Comparison of ENCODE assay signal across 8 cellular contexts in genomic region chr11:62705401-62705800, GRCh38. TPM values are rescaled to one million over a fixed set of nuclear protein-coding genes. Genes with fewer than 3 reads are reported as not detected.
DNase-seq lines count a peak whose midpoint lies in the region; ATAC-seq and TF ChIP-seq lines count a peak whose summit lies in the region.

No MANE protein-coding gene starts in this region.

- no peaks in the 10 kb centered on the region for H4K20me1 ChIP-seq in BLaER1 treated with 17β-estradiol and CSF1 and Interleukin-3, amounts not matched to agents 10 nM and 100 nM
- H4K20me1 ChIP-seq in KMS-11 (ENCODE audit: insufficient read depth): no peaks in the 10 kb centered on the region

- H3K36me3 ChIP-seq in BLaER1 treated with 17β-estradiol and CSF1 and Interleukin-3, amounts not matched to agents 10 nM and 100 nM: peaks cover 19 to 62% (median 35%) of the 10 kb centered on the region in 11 experiments
- H3K36me3 ChIP-seq in KMS-11 (ENCODE audit: insufficient read depth) (no peaks in the 10 kb centered on the region), ascending aorta (peaks cover 3 to 4% of the 10 kb centered on the region in 2 donors), transverse colon (no peaks in the 10 kb centered on the region)

- TF ChIP-seq EP300 in transverse colon (IDR thresholded peaks at IDR 0.05; ENCODE audit: low read depth): no peak

- peak; percentile 12 for ATAC-seq in left colon
- no peak for ATAC-seq in HG02763 (IDR thresholded peaks at IDR 0.05; ENCODE audit: unreplicated experiment)
- no peak for ATAC-seq in GM18498 (IDR thresholded peaks at IDR 0.05; ENCODE audit: unreplicated experiment)

- peak overlapping the region; percentile 31 to 85 (median 73); a peak in 21 of 22 replicates for H3K27ac ChIP-seq in BLaER1 treated with 17β-estradiol and CSF1 and Interleukin-3, amounts not matched to agents 10 nM and 100 nM
- peak overlapping the region; percentile 82 for H3K27ac ChIP-seq in KMS-11
- peak overlapping the region; percentile 61 to 86 for H3K27ac ChIP-seq in ascending aorta
- H3K27ac ChIP-seq in transverse colon: peak overlapping the region; percentile 85 to 92 (median 90)

- peak overlapping the region; percentile 64 to 82 (median 70) for H3K4me3 ChIP-seq in BLaER1 treated with 17β-estradiol and CSF1 and Interleukin-3, amounts not matched to agents 10 nM and 100 nM
- H3K4me3 ChIP-seq in KMS-11 (IDR thresholded peaks at IDR 0.05; ENCODE audit: insufficient read depth, low read depth, low read length) (no peak overlapping the region), ascending aorta (peak overlapping the region; percentile 75 to 76), transverse colon (peak overlapping the region; percentile 37 to 70 (median 64))

- DNase-seq in ascending aorta (ENCODE audit: low spot score in 2 of 2) (no peak), left colon (peak in 1 of 2 donors; percentile 34), transverse colon (no peak), SIG-M5 treated with dmso at 0.1 percent for 504 hours (lab: John Stamatoyannopoulos, UW; ENCODE audit: unreplicated experiment) (no peak)

- intact Hi-C loops in ascending aorta (cut with DNase I): loop anchor here (5.0 kb wide), 1 partner anchor 127 kb away; the partner anchor contains the start of genes STX5 and TEX54
- intact Hi-C loops in left colon (cut with DNase I, micrococcal nuclease): no loop called here
- intact Hi-C loops in transverse colon (cut with DNase I; ENCODE audit: low total_unique reads): no loop called here

- H3K4me2 ChIP-seq in BLaER1 treated with 17β-estradiol and CSF1 and Interleukin-3, amounts not matched to agents 10 nM and 100 nM: peak overlapping the region; percentile 88 to 100 (median 96)
- peak overlapping the region; percentile 66 for H3K4me2 ChIP-seq in KMS-11

- H3K4me1 ChIP-seq in BLaER1 treated with 17β-estradiol and CSF1 and Interleukin-3, amounts not matched to agents 10 nM and 100 nM: peaks cover 47 to 78% (median 48%) of the 10 kb centered on the region in 10 experiments
- H3K4me1 ChIP-seq in KMS-11 (ENCODE audit: low read depth, poor library complexity, severe bottlenecking): peaks cover 35% of the 10 kb centered on the region
- H3K4me1 ChIP-seq in ascending aorta: peaks cover 8 to 21% of the 10 kb centered on the region in 2 donors
- peaks cover 28 to 40% (median 34%) of the 10 kb centered on the region in 4 donors for H3K4me1 ChIP-seq in transverse colon

- 48% methylated on average over 7 of the region's 7 CpGs; no CpG with 5 or more reads in 1 of the 2 donors for WGBS in transverse colon (ENCODE audit: low coverage in 1 of 2), 2 donors

- H2AFZ ChIP-seq in KMS-11 (ENCODE audit: low read depth): peak overlapping the region; percentile 75; the same call in 1 of the 2 replicates

- H3K27me3 ChIP-seq in BLaER1 treated with 17β-estradiol and CSF1 and Interleukin-3, amounts not matched to agents 10 nM and 100 nM: no peaks in the 10 kb centered on the region
- H3K27me3 ChIP-seq in KMS-11 (ENCODE audit: insufficient read depth, low read depth): no peaks in the 10 kb centered on the region
- H3K27me3 ChIP-seq in ascending aorta: no peaks in the 10 kb centered on the region
- H3K27me3 ChIP-seq in transverse colon: no peaks in the 10 kb centered on the region

- in situ Hi-C loops in transverse colon (cut with MboI; ENCODE audit: low pct_ligation_motif_present in 1 of 4, low pct_unique_long_range_greater_than_20kb in 1 of 4, low sequenced_read_pairs in 3 of 4): no loop called here

- no peak for TF ChIP-seq CTCF in KMS-11 (conservative IDR thresholded peaks at IDR 0.05; ENCODE audit: low read depth, low read length)
- no peak for TF ChIP-seq CTCF in ascending aorta (IDR thresholded peaks at IDR 0.05)
- TF ChIP-seq CTCF in transverse colon (IDR thresholded peaks at IDR 0.05): peak in 2 of 5 experiments; percentile 24 to 33

- no peaks in the 10 kb centered on the region; the same call in 1 of the 2 replicates for H3K79me2 ChIP-seq in KMS-11 (ENCODE audit: insufficient read depth, low read depth)

- no peaks in the 10 kb centered on the region for H3K9me3 ChIP-seq in BLaER1 treated with 17β-estradiol and CSF1 and Interleukin-3, amounts not matched to agents 10 nM and 100 nM (replicated peaks in 1 of 11)
- H3K9me3 ChIP-seq in ascending aorta: no peaks in the 10 kb centered on the region
- H3K9me3 ChIP-seq in transverse colon: no peaks in the 10 kb centered on the region

- TF ChIP-seq POLR2A in transverse colon (IDR thresholded peaks at IDR 0.05): no peak

- H3K9ac ChIP-seq in BLaER1 treated with 17β-estradiol and CSF1 and Interleukin-3, amounts not matched to agents 10 nM and 100 nM: peak overlapping the region; percentile 75 to 85 (median 79)
- peak overlapping the region; percentile 76 for H3K9ac ChIP-seq in KMS-11

RNA-seq across cellular contexts. Expression of gene BSCL2, which starts 1.8 kb away (rescaled TPM):
- 55.9 TPM for total RNA-seq in ascending aorta
- 10 to 100 TPM; 38.8 to 53.2 TPM for total RNA-seq in left colon
- 100 to 1,000 TPM in 1 of 4 donors, 10 to 100 TPM in 3; 61.7 to 155 (median 75.7) TPM for total RNA-seq in transverse colon

RNA-seq across cellular contexts. Expression of gene GNG3, which starts 2.1 kb away (rescaled TPM):
- total RNA-seq in ascending aorta (not detected), left colon (under 1 TPM in 1 of 2 donors, not detected in 1; 0.81 TPM), transverse colon (under 1 TPM in 1 of 4 donors, not detected in 3; 0.64 TPM)

RNA-seq across cellular contexts. Expression of gene LRRN4CL, which starts 16.1 kb away (rescaled TPM):
- total RNA-seq in ascending aorta (12.1 TPM), left colon (1 to 10 TPM; 2.2 to 3.6 TPM), transverse colon (10 to 100 TPM in 1 of 4 donors, 1 to 10 TPM in 3; 8.2 to 24.7 (median 9.0) TPM)

RNA-seq across cellular contexts. Expression of gene HNRNPUL2, which starts 21.9 kb away (rescaled TPM):
- total RNA-seq in ascending aorta (14.6 TPM), left colon (10 to 100 TPM; 47.5 to 54.2 TPM), transverse colon (100 to 1,000 TPM in 1 of 4 donors, 10 to 100 TPM in 3; 21.8 to 116 (median 59.6) TPM)

RNA-seq across cellular contexts. Expression of gene TTC9C, which starts 22.9 kb away (rescaled TPM):
- 1.4 TPM for total RNA-seq in ascending aorta
- 10 to 100 TPM; 27.3 to 34.9 TPM for total RNA-seq in left colon
- total RNA-seq in transverse colon: 10 to 100 TPM in 3 of 4 donors, 1 to 10 TPM in 1; 6.7 to 27.0 (median 17.0) TPM
